In the genomic region with DNA sequence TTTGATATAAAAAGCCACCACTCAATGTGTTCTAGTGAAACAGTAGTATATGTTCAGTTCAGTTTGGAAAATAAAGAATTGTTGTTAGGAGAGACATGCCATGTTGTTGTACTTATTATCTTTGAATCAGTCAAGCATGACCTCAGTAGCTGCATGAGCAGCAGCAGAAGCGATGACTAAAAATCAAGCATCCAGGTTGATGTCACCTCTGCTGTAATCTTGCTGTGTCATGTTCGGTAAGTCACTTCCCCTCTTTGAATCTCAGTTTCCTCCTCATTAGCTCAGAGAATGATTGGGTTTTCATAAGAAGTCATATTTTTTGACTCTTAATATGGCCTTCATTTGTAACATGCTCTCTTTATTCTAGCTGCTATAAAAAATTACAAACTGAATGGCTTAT, we compare ENCODE assay signal across 13 cellular contexts.
DNase-seq lines count a peak whose midpoint lies in the region; ATAC-seq and TF ChIP-seq lines count a peak whose summit lies in the region.
"Had no signal": no experiment of that assay in that cellular context is flagged by ENCODE, and none has a peak within 500 bp of the region (broad histone marks: within the 10 kb centered on the region; RNA-seq: fewer than 3 reads in every experiment).

No MANE protein-coding gene starts in this region.

- ATAC-seq in activated T-cell treated with anti-CD3 and anti-CD28 coated beads, Interleukin-2, amount 50 U/mL, for 72 hours (replicated peaks in 1 of 2) = peak; percentile 51 to 81
- ATAC-seq in HG03095 (IDR thresholded peaks at IDR 0.05; ENCODE audit: unreplicated experiment) = peak; percentile 67
- ATAC-seq in stimulated activated effector memory CD8-positive, alpha-beta T cell treated with anti-CD3 and anti-CD28 coated beads, Interleukin-12 subunit alpha, Interleukin-12 subunit beta, amount 100 ng/mL, for 72 hours = peak; percentile 98

- H3K36me3 Mint-ChIP-seq in activated T-cell treated with anti-CD3 and anti-CD28 coated beads, Interleukin-2, amount 50 U/mL, for 72 hours (ENCODE audit: insufficient read depth in 2 of 2) = peaks cover 3 to 5% of the 10 kb centered on the region in 2 donors
- peaks cover 5% of the 10 kb centered on the region for H3K36me3 Mint-ChIP-seq in stimulated activated effector memory CD8-positive, alpha-beta T cell treated with anti-CD3 and anti-CD28 coated beads, Interleukin-12 subunit alpha, Interleukin-12 subunit beta, amount 100 ng/mL, for 72 hours

- no peaks in the 10 kb centered on the region for H3K9me3 ChIP-seq in hepatocyte (ENCODE audit: low read depth)
- H3K9me3 ChIP-seq in WERI-Rb-1 (ENCODE audit: severe bottlenecking) = no peaks in the 10 kb centered on the region
- H3K9me3 ChIP-seq: right atrium auricular region had no signal

- H3K79me2 ChIP-seq in hepatocyte = no peaks in the 10 kb centered on the region

- H3K4me3 ChIP-seq in astrocyte of the spinal cord (ENCODE audit: low read depth, low read length) (no peak overlapping the region), hepatocyte (no peak overlapping the region), WERI-Rb-1 (ENCODE audit: low read depth, low read length) (no peak overlapping the region)
- H3K4me3 ChIP-seq: right atrium auricular region had no signal

- no peak overlapping the region for H3K4me2 ChIP-seq in hepatocyte

- WGBS in hepatocyte (ENCODE audit: low lambda C conversion rate, missing lambda C conversion rate) = 92% methylated on average over 2 of the region's 2 CpGs

- no peak for DNase-seq in activated T-cell treated with anti-CD3 and anti-CD28 coated beads, Interleukin-2, amount 50 U/mL, for 72 hours
- DNase-seq in activated T-cell treated with anti-CD3 and anti-CD28 coated beads, Interleukin-2, amount 50 U/mL, for 1 hour = no peak
- peak; percentile 35 for DNase-seq in astrocyte of the spinal cord (ENCODE audit: low read depth, low spot score)
- DNase-seq in stimulated activated effector memory CD8-positive, alpha-beta T cell treated with anti-CD3 and anti-CD28 coated beads, Interleukin-12 subunit alpha, Interleukin-12 subunit beta, amount 100 ng/mL, for 72 hours (ENCODE audit: low spot score in 2 of 2) = no peak
- no peak for DNase-seq in head of caudate nucleus
- DNase-seq in hepatocyte (ENCODE audit: low spot score) = no peak
- no peak for DNase-seq in WERI-Rb-1
- DNase-seq: activated CD4-positive, alpha-beta T cell treated with anti-CD3 and anti-CD28 coated beads for 1 hour; NCI-H524 treated with DMSO at 0.1 percent for 48 hours had no signal

- intact Hi-C loops in head of caudate nucleus (cut with DNase I) = no loop called here

- H3K4me3 Mint-ChIP-seq in activated T-cell treated with anti-CD3 and anti-CD28 coated beads, Interleukin-2, amount 50 U/mL, for 72 hours = no peak overlapping the region
- H3K4me3 Mint-ChIP-seq in stimulated activated effector memory CD8-positive, alpha-beta T cell treated with anti-CD3 and anti-CD28 coated beads, Interleukin-12 subunit alpha, Interleukin-12 subunit beta, amount 100 ng/mL, for 72 hours = no peak overlapping the region
- H3K4me3 Mint-ChIP-seq: B cell; stimulated activated naive CD8-positive, alpha-beta T cell treated with anti-CD3 and anti-CD28 coated beads, Interleukin-15, Interleukin-2, amounts not matched to agents 100 ng/mL and 50 ng/mL, for 24 hours had no signal

- no peak overlapping the region for H3K27ac ChIP-seq in hepatocyte
- H3K27ac ChIP-seq in WERI-Rb-1 = no peak overlapping the region
- H3K27ac ChIP-seq: right atrium auricular region had no signal

- in situ Hi-C loops in astrocyte of the spinal cord (cut with HindIII; ENCODE audit: low sequenced_read_pairs) = no loop called here

- H4K20me1 ChIP-seq in hepatocyte (ENCODE audit: insufficient read depth, poor library complexity, severe bottlenecking) = no peaks in the 10 kb centered on the region

- H3K9me2 ChIP-seq in hepatocyte (replicated peaks; ENCODE audit: insufficient read depth) = peaks cover 3% of the 10 kb centered on the region

- H3K9me3 Mint-ChIP-seq in activated T-cell treated with anti-CD3 and anti-CD28 coated beads, Interleukin-2, amount 50 U/mL, for 72 hours = peaks cover 3 to 14% of the 10 kb centered on the region in 2 donors
- H3K9me3 Mint-ChIP-seq in stimulated activated effector memory CD8-positive, alpha-beta T cell treated with anti-CD3 and anti-CD28 coated beads, Interleukin-12 subunit alpha, Interleukin-12 subunit beta, amount 100 ng/mL, for 72 hours = peaks cover 9% of the 10 kb centered on the region

- no peaks in the 10 kb centered on the region for H3K36me3 ChIP-seq in hepatocyte (replicated peaks; ENCODE audit: insufficient read depth, low read depth)
- no peaks in the 10 kb centered on the region for H3K36me3 ChIP-seq in WERI-Rb-1
- H3K36me3 ChIP-seq: right atrium auricular region had no signal

- no peak overlapping the region for H2AFZ ChIP-seq in hepatocyte

- H3K4me1 Mint-ChIP-seq in activated T-cell treated with anti-CD3 and anti-CD28 coated beads, Interleukin-2, amount 50 U/mL, for 72 hours (ENCODE audit: low read depth) = peaks cover under 1% of the 10 kb centered on the region
- H3K4me1 Mint-ChIP-seq in stimulated activated effector memory CD8-positive, alpha-beta T cell treated with anti-CD3 and anti-CD28 coated beads, Interleukin-12 subunit alpha, Interleukin-12 subunit beta, amount 100 ng/mL, for 72 hours = peaks cover 8% of the 10 kb centered on the region

- TF ChIP-seq CTCF in astrocyte of the spinal cord (IDR thresholded peaks at IDR 0.05; ENCODE audit: low read depth, low read length) = no peak
- no peak for TF ChIP-seq CTCF in hepatocyte (IDR thresholded peaks at IDR 0.05; ENCODE audit: poor library complexity)
- TF ChIP-seq CTCF in WERI-Rb-1 (IDR thresholded peaks at IDR 0.05; ENCODE audit: low read depth, low read length) = no peak

- no peak overlapping the region for H3K27ac Mint-ChIP-seq in activated T-cell treated with anti-CD3 and anti-CD28 coated beads, Interleukin-2, amount 50 U/mL, for 72 hours
- peak overlapping the region; percentile 81 for H3K27ac Mint-ChIP-seq in stimulated activated effector memory CD8-positive, alpha-beta T cell treated with anti-CD3 and anti-CD28 coated beads, Interleukin-12 subunit alpha, Interleukin-12 subunit beta, amount 100 ng/mL, for 72 hours
- H3K27ac Mint-ChIP-seq: B cell; stimulated activated naive CD8-positive, alpha-beta T cell treated with anti-CD3 and anti-CD28 coated beads, Interleukin-15, Interleukin-2, amounts not matched to agents 100 ng/mL and 50 ng/mL, for 24 hours had no signal

- no peaks in the 10 kb centered on the region for H3K27me3 ChIP-seq in hepatocyte
- H3K27me3 ChIP-seq in WERI-Rb-1 (ENCODE audit: insufficient read depth, low read depth, severe bottlenecking) = no peaks in the 10 kb centered on the region
- H3K27me3 ChIP-seq: right atrium auricular region had no signal

- H3K27me3 Mint-ChIP-seq in activated T-cell treated with anti-CD3 and anti-CD28 coated beads, Interleukin-2, amount 50 U/mL, for 72 hours (ENCODE audit: low read depth) = no peaks in the 10 kb centered on the region
- H3K27me3 Mint-ChIP-seq: stimulated activated naive CD8-positive, alpha-beta T cell treated with anti-CD3 and anti-CD28 coated beads, Interleukin-15, Interleukin-2, amounts not matched to agents 100 ng/mL and 50 ng/mL, for 24 hours had no signal

- H3K4me1 ChIP-seq in hepatocyte (ENCODE audit: insufficient read depth) = no peaks in the 10 kb centered on the region
- H3K4me1 ChIP-seq: right atrium auricular region had no signal
